ENCODE assay signal across 1 cellular context in the genomic region with DNA sequence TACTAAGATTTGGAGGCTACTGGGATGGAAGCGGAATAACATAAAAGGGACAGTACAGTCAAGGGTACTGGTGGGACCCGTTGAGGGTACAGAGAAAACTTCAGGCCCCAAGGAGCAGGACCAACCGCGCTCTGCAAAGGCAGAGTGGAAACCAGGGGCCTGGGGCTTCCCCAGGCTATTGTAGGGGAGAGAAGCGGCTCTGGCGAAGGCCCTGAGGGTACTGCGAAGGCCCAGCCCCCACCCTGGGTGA.
TF ChIP-seq lines count a peak whose summit lies in the region.

No MANE protein-coding gene starts in this region.

TF ChIP-seq in H1, 55 proteins besides CTCF, POLR2A, EP300 and RAD21:
- TF ChIP-seq SIN3A (conservative IDR thresholded peaks at IDR 0.05 in 1 of 2, IDR thresholded peaks at IDR 0.05 in 1 of 2; ENCODE audit: low read depth in 1 of 2, low read length in 2 of 2) (0 out of 4 replicates have a peak, but pooled peaks of 1 of the 2 experiments have one; percentile 35), TAF7 (optimal IDR thresholded peaks at IDR 0.05; ENCODE audit: borderline replicate concordance, low read depth, low read length) (no peak), RXRA (IDR thresholded peaks at IDR 0.05; ENCODE audit: insufficient read depth, low read depth, low read length) (no peak)
